Comparison of ENCODE assay signal across 8 cellular contexts in the genomic region with DNA sequence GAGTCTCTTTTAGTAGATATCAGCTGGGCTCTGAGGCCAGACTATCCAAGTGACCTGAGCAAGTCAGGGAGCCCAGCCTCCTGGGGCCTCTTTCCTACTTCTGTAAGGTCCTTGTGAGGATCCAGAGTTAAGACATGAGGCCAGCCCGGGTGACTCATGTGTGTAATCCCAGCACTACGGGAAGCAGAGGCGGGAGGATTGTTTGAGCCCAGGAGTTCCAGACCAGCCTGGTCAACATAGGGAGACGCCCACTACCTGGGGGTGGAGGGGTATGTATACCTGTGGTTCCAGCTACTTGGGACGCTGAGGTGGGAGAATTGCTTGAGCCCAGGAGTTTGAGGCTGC. TPM values are rescaled to one million over a fixed set of nuclear protein-coding genes. Genes with fewer than 3 reads are reported as not detected.
DNase-seq lines count a peak whose midpoint lies in the region; ATAC-seq and TF ChIP-seq lines count a peak whose summit lies in the region.

No MANE protein-coding gene starts in this region.

- no peaks in the 10 kb centered on the region for H4K20me1 ChIP-seq in mammary epithelial cell (ENCODE audit: insufficient read depth, low read length)

- in situ Hi-C loops in mammary epithelial cell (cut with MboI; ENCODE audit: low sequenced_read_pairs in 2 of 2): loop anchor here in 1 of 2 donors (10.0 kb wide), 1 partner anchor 90 kb away; the partner anchor contains the start of gene CDC42EP2

- H3K9ac ChIP-seq in mammary epithelial cell (ENCODE audit: insufficient read depth, low read length): peak overlapping the region; percentile 63

- peak; percentile 80 for ATAC-seq in lung (ENCODE audit: insufficient read depth, low FRiP score)

- intact Hi-C loops in mammary epithelial cell (cut with micrococcal nuclease): loop anchor here (1.0 kb wide), 4 partner anchors 25 to 105 kb away; no protein-coding TSS in a partner anchor
- intact Hi-C loops in vagina (cut with DNase I): no loop called here

- H3K27ac ChIP-seq in mammary epithelial cell (ENCODE audit: insufficient read depth, low read depth, low read length): peak overlapping the region; percentile 45
- no peak overlapping the region for H3K27ac ChIP-seq in lung (ENCODE audit: low read depth in 1 of 2, low read length in 1 of 2)
- H3K27ac ChIP-seq in vagina: peak overlapping the region; percentile 63

- H3K79me2 ChIP-seq in mammary epithelial cell (ENCODE audit: insufficient read depth, low read length): no peaks in the 10 kb centered on the region

- CTCF ChIA-PET in mammary epithelial cell (lab: Charles Lee; ENCODE audit: low non-redundant PET): interaction anchor here (0.5 to 1.2 kb wide), 6 partner anchors 25 to 128 kb away, joined by 3 to 6 read pairs (median 4); no protein-coding TSS in a partner anchor

- H3K36me3 ChIP-seq in mammary epithelial cell (ENCODE audit: insufficient read depth, low read length) (peaks cover 6% of the 10 kb centered on the region), lung (ENCODE audit: control insufficient read depth in 2 of 2, insufficient read depth in 2 of 2, low read length in 2 of 2) (peaks cover 0 to 4% of the 10 kb centered on the region in 2 donors), vagina (no peaks in the 10 kb centered on the region)

- no peak overlapping the region for H3K27ac Mint-ChIP-seq in activated naive CD4-positive, alpha-beta T cell treated with anti-CD3 and anti-CD28 coated beads, Interleukin-2, amount 50 U/mL, for 24 hours

- TF ChIP-seq CTCF in mammary epithelial cell (conservative IDR thresholded peaks at IDR 0.05 in 1 of 2, IDR thresholded peaks at IDR 0.05 in 1 of 2; ENCODE audit: extremely low read depth in 1 of 2, insufficient read depth in 1 of 2, low read depth in 1 of 2, low read length in 2 of 2): no peak
- no peak for TF ChIP-seq CTCF in lung (IDR thresholded peaks at IDR 0.05; ENCODE audit: control extremely low read depth, extremely low read depth)
- no peak for TF ChIP-seq CTCF in vagina (IDR thresholded peaks at IDR 0.05)

- TF ChIP-seq POLR2A in vagina (IDR thresholded peaks at IDR 0.05) (no peak), erythroblast (IDR thresholded peaks at IDR 0.05; ENCODE audit: low read length) (no peak)

- dilution Hi-C loops in mammary epithelial cell (cut with HindIII; ENCODE audit: low sequenced_read_pairs): no loop called here

- H3K9me3 ChIP-seq in mammary epithelial cell (replicated peaks; ENCODE audit: insufficient read depth, low read length) (no peaks in the 10 kb centered on the region), lung (ENCODE audit: control insufficient read depth in 2 of 2, insufficient read depth in 1 of 2, low read length in 1 of 2) (no peaks in the 10 kb centered on the region), vagina (no peaks in the 10 kb centered on the region)

- no peak for DNase-seq in activated naive CD4-positive, alpha-beta T cell treated with anti-CD3 and anti-CD28 coated beads, Interleukin-2, amount 50 U/mL, for 16 hours
- DNase-seq in mammary epithelial cell: peak; percentile 79
- DNase-seq in lung (ENCODE audit: low spot score): peak; percentile 57
- no peak for DNase-seq in vagina (ENCODE audit: extremely low spot score in 2 of 2)
- no peak for DNase-seq in erythroblast (lab: John Stamatoyannopoulos, UW)
- no peak for DNase-seq in globus pallidus (ENCODE audit: low spot score)
- no peak for DNase-seq in NCI-H446 (lab: John Stamatoyannopoulos, UW)

- WGBS in mammary epithelial cell (ENCODE audit: low coverage, missing lambda C conversion rate): 0% methylated on average over 5 of the region's 5 CpGs
- WGBS in lung, 2 donors: 42 to 54% methylated on average over 5 of the region's 5 CpGs

- H3K27me3 Mint-ChIP-seq in activated naive CD4-positive, alpha-beta T cell treated with anti-CD3 and anti-CD28 coated beads, Interleukin-2, amount 50 U/mL, for 24 hours: peaks cover 10% of the 10 kb centered on the region

- peak overlapping the region; percentile 80 for H3K4me3 Mint-ChIP-seq in activated naive CD4-positive, alpha-beta T cell treated with anti-CD3 and anti-CD28 coated beads, Interleukin-2, amount 50 U/mL, for 24 hours

- H3K9me3 Mint-ChIP-seq in activated naive CD4-positive, alpha-beta T cell treated with anti-CD3 and anti-CD28 coated beads, Interleukin-2, amount 50 U/mL, for 24 hours: no peaks in the 10 kb centered on the region

- H3K4me2 ChIP-seq in mammary epithelial cell (ENCODE audit: insufficient read depth, low read depth, low read length): peak overlapping the region; percentile 97

- peaks cover 9% of the 10 kb centered on the region for H3K4me1 Mint-ChIP-seq in activated naive CD4-positive, alpha-beta T cell treated with anti-CD3 and anti-CD28 coated beads, Interleukin-2, amount 50 U/mL, for 24 hours

- H3K4me3 ChIP-seq in mammary epithelial cell (replicated peaks in 1 of 3; ENCODE audit: insufficient read depth in 1 of 3, low read depth in 2 of 3, low read length in 3 of 3) (peak overlapping the region in 1 of 3 experiments; percentile 46), lung (no peak overlapping the region), vagina (no peak overlapping the region)

- H3K4me1 ChIP-seq in mammary epithelial cell (ENCODE audit: insufficient read depth, low read length): peaks cover 19% of the 10 kb centered on the region
- H3K4me1 ChIP-seq in lung (ENCODE audit: control insufficient read depth in 2 of 2, insufficient read depth in 2 of 2, low read length in 2 of 2): peaks cover 0 to 6% of the 10 kb centered on the region in 2 donors
- peaks cover 23% of the 10 kb centered on the region for H3K4me1 ChIP-seq in vagina

- no TSS peak for BruUV-seq in mammary epithelial cell (replicated peaks; lab: Mats Ljungman, UMichigan)

- no peaks in the 10 kb centered on the region for H3K36me3 Mint-ChIP-seq in activated naive CD4-positive, alpha-beta T cell treated with anti-CD3 and anti-CD28 coated beads, Interleukin-2, amount 50 U/mL, for 24 hours

- H3K27me3 ChIP-seq in mammary epithelial cell (ENCODE audit: insufficient read depth, low read length): no peaks in the 10 kb centered on the region
- no peaks in the 10 kb centered on the region for H3K27me3 ChIP-seq in lung (ENCODE audit: control insufficient read depth, insufficient read depth)
- no peaks in the 10 kb centered on the region for H3K27me3 ChIP-seq in vagina

- peak overlapping the region; percentile 90 for H2AFZ ChIP-seq in mammary epithelial cell (ENCODE audit: low read depth, low read length)

RNA-seq across cellular contexts. Expression of gene POLA2, which starts 36.9 kb away (rescaled TPM):
- total RNA-seq in mammary epithelial cell: 10 to 100 TPM in 1 of 2 donors, 1 to 10 TPM in 1; 7.7 to 21.8 TPM
- polyA plus RNA-seq in mammary epithelial cell: 38.8 TPM
- 62.1 TPM for polyA minus RNA-seq in mammary epithelial cell
- 10 to 100 TPM in 1 of 2 donors, 1 to 10 TPM in 1; 9.7 to 14.2 TPM for total RNA-seq in lung
- polyA plus RNA-seq in lung: 1 to 10 TPM; 4.5 to 9.2 TPM
- 9.6 TPM for total RNA-seq in vagina

RNA-seq across cellular contexts. Expression of gene CAPN1, which starts 43.2 kb away (rescaled TPM):
- total RNA-seq in mammary epithelial cell (100 to 1,000 TPM; 276 to 452 TPM), lung (100 to 1,000 TPM; 106 to 265 TPM), vagina (302 TPM)
- polyA plus RNA-seq in mammary epithelial cell (289 TPM), lung (100 to 1,000 TPM; 128 to 144 TPM)
- 253 TPM for polyA minus RNA-seq in mammary epithelial cell

RNA-seq across cellular contexts. Expression of gene SPDYC, which starts 54.9 kb away (rescaled TPM):
- total RNA-seq in mammary epithelial cell: not detected
- polyA plus RNA-seq in mammary epithelial cell: not detected
- not detected for polyA minus RNA-seq in mammary epithelial cell
- total RNA-seq in lung: not detected
- not detected for polyA plus RNA-seq in lung
- total RNA-seq in vagina: not detected

Comparison
In these comparisons a context has a peak if more than half of its experiments do, and no peak if none do; other contexts are left out.
1. DNase-seq: peak in mammary epithelial cell (single experiment) and lung (single experiment); none in activated naive CD4-positive, alpha-beta T cell treated with anti-CD3 and anti-CD28 coated beads, Interleukin-2, amount 50 U/mL, for 16 hours (single experiment), vagina (0 of 2), erythroblast (0 of 2), globus pallidus (single experiment) and NCI-H446 (0 of 2).
2. H3K27ac ChIP-seq: peak in mammary epithelial cell (single experiment) and vagina (single experiment); none in lung (0 of 2).